ENCODE assay signal across 14 cellular contexts in genomic region chr3:160091441-160091840, GRCh38.
"Had no signal": no experiment of that assay in that cellular context is flagged by ENCODE, and none has a peak within 500 bp of the region (broad histone marks: within the 10 kb centered on the region; RNA-seq: fewer than 3 reads in every experiment).

No MANE protein-coding gene starts in this region.

- ATAC-seq: foreskin keratinocyte; left cardiac atrium; left ventricle myocardium superior; mucosa of descending colon; naive thymus-derived CD8-positive, alpha-beta T cell had no signal

- H3K4me2 ChIP-seq: hepatocyte, smooth muscle cell had no signal

- DNase-seq: cerebellar nuclear complex; effector CD4-positive, alpha-beta T cell; kidney; left cardiac atrium; left ventricle myocardium superior; mucosa of descending colon; naive thymus-derived CD8-positive, alpha-beta T cell; posterior cingulate gyrus; stimulated activated CD4-positive, alpha-beta T cell treated with anti-CD3 and anti-CD28 coated beads, Interleukin-2, amount 100 ng/mL, for 48 hours; stimulated activated naive CD4-positive, alpha-beta T cell treated with Interleukin-2 at 50 U/mL for 16 hours had no signal

- H3K27me3 ChIP-seq: foreskin keratinocyte, hepatocyte, right atrium auricular region had no signal

- H3K79me2 ChIP-seq: hepatocyte had no signal

- H3K27ac ChIP-seq: foreskin keratinocyte, hepatocyte, right atrium auricular region had no signal

- H3K4me1 ChIP-seq: foreskin keratinocyte, right atrium auricular region had no signal

- H3K4me3 ChIP-seq: hepatocyte, mucosa of descending colon, right atrium auricular region, smooth muscle cell had no signal

- H3K36me3 ChIP-seq: right atrium auricular region had no signal

- H2AFZ ChIP-seq: hepatocyte had no signal

- H3K9me3 ChIP-seq: mucosa of descending colon, right atrium auricular region had no signal
